In the genomic region with DNA sequence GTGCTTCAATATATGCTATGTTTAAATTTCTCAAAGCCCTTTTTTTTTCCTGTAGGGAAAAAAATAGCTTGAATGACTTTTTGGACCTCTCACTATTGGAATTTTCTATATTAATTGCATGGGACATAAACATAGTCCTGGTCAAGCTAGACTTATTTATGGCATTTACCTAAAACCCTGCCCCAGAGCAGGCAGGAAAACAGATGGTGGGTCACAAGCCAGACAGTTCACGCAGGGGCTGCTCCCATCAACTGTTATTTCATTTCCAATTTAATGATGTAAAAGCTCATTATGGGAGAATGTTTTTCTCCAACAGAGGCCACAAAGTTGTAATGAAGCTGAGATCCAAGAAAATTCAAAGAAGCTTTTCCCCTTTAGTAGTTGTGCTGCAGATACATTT, we compare ENCODE assay signal across 16 cellular contexts.
A peak's percentile ranks its signal among the peaks of the same experiment; 100 is the strongest.
DNase-seq lines count a peak whose midpoint lies in the region; ATAC-seq and TF ChIP-seq lines count a peak whose summit lies in the region.
"Had no signal": no experiment of that assay in that cellular context is flagged by ENCODE, and none has a peak within 500 bp of the region (broad histone marks: within the 10 kb centered on the region; RNA-seq: fewer than 3 reads in every experiment).

No MANE protein-coding gene starts in this region.

- no peaks in the 10 kb centered on the region for H3K4me1 Mint-ChIP-seq in T-helper 17 cell
- H3K4me1 Mint-ChIP-seq: CD4-positive, CD25-positive, alpha-beta regulatory T cell had no signal

- H3K27ac ChIP-seq in WERI-Rb-1: peak overlapping the region; percentile 76
- no peak overlapping the region for H3K27ac ChIP-seq in coronary artery
- H3K27ac ChIP-seq: 22Rv1, BLaER1, GM23248 had no signal

- H3K4me3 Mint-ChIP-seq in T-helper 17 cell: no peak overlapping the region
- H3K4me3 Mint-ChIP-seq: CD4-positive, CD25-positive, alpha-beta regulatory T cell had no signal

- peaks cover 2% of the 10 kb centered on the region for H3K36me3 Mint-ChIP-seq in T-helper 17 cell (ENCODE audit: low read depth)
- H3K36me3 Mint-ChIP-seq: CD4-positive, CD25-positive, alpha-beta regulatory T cell had no signal

- peak; percentile 37 for DNase-seq in DMS 273 (lab: John Stamatoyannopoulos, UW; ENCODE audit: unreplicated experiment)
- DNase-seq in DMS 273 treated with DMSO at 0.1 percent for 48 hours (lab: John Stamatoyannopoulos, UW): no peak
- DNase-seq in WERI-Rb-1: peak; percentile 50
- DNase-seq in left kidney (ENCODE audit: low read depth, low spot score): peak; percentile 57
- DNase-seq in retinal pigment epithelial cell (ENCODE audit: low read depth): peak; percentile 64
- DNase-seq in coronary artery (ENCODE audit: low spot score): no peak
- no peak for DNase-seq in T-helper 17 cell
- DNase-seq: AML-193; CD4-positive, CD25-positive, alpha-beta regulatory T cell; DMS79; GM23248 had no signal

- H3K9me3 ChIP-seq in WERI-Rb-1 (ENCODE audit: severe bottlenecking) (peaks cover 2% of the 10 kb centered on the region), T-helper 17 cell (ENCODE audit: control insufficient read depth, low read length, poor library complexity, severe bottlenecking) (no peaks in the 10 kb centered on the region)
- H3K9me3 ChIP-seq: BLaER1 had no signal

- no peak for ATAC-seq in T-helper 17 cell
- ATAC-seq in GM19455 (IDR thresholded peaks at IDR 0.05; ENCODE audit: unreplicated experiment): no peak
- ATAC-seq: GM12878, HCT116 had no signal

- no peak overlapping the region for H3K27ac Mint-ChIP-seq in T-helper 17 cell

- H3K27me3 Mint-ChIP-seq in T-helper 17 cell: peaks cover 14% of the 10 kb centered on the region
- H3K27me3 Mint-ChIP-seq: CD4-positive, CD25-positive, alpha-beta regulatory T cell had no signal

- no peaks in the 10 kb centered on the region for H3K36me3 ChIP-seq in WERI-Rb-1
- H3K36me3 ChIP-seq: BLaER1 had no signal

- no peaks in the 10 kb centered on the region for H3K27me3 ChIP-seq in WERI-Rb-1 (ENCODE audit: insufficient read depth, low read depth, severe bottlenecking)
- H3K27me3 ChIP-seq: BLaER1 had no signal

- no peak for TF ChIP-seq CTCF in WERI-Rb-1 (IDR thresholded peaks at IDR 0.05; ENCODE audit: low read depth, low read length)
- no peak for TF ChIP-seq CTCF in retinal pigment epithelial cell (conservative IDR thresholded peaks at IDR 0.05; ENCODE audit: low read depth, low read length)
- no peak for TF ChIP-seq CTCF in coronary artery (IDR thresholded peaks at IDR 0.05)

- H3K4me3 ChIP-seq in WERI-Rb-1 (ENCODE audit: low read depth, low read length) (peak overlapping the region; percentile 21), retinal pigment epithelial cell (ENCODE audit: low read length) (no peak overlapping the region), coronary artery (no peak overlapping the region)
- H3K4me3 ChIP-seq: BLaER1, GM12878, GM23248 had no signal

Comparison
In these comparisons a context has a peak if more than half of its experiments do, and no peak if none do; other contexts are left out.
1. DNase-seq: peak in DMS 273 (single experiment), WERI-Rb-1 (single experiment), left kidney (single experiment) and retinal pigment epithelial cell (single experiment); none in DMS 273 treated with DMSO at 0.1 percent for 48 hours (single experiment), coronary artery (single experiment) and T-helper 17 cell (0 of 3).